ENCODE assay signal across 8 cellular contexts in genomic region chr6:20056350-20056992, GRCh38.
DNase-seq lines count a peak whose midpoint lies in the region; ATAC-seq, FAIRE-seq and TF ChIP-seq lines count a peak whose summit lies in the region.

No MANE protein-coding gene starts in this region.

- no peak overlapping the region for H3K4me3 ChIP-seq in NB4 (ENCODE audit: low read depth, low read length)

- no peak for TF ChIP-seq POLR2A in NB4 (IDR thresholded peaks at IDR 0.05; ENCODE audit: extremely low read depth, insufficient read length)
- no peak for TF ChIP-seq POLR2A in GM12892 (IDR thresholded peaks at IDR 0.05; ENCODE audit: low read depth, low read length)

- intact Hi-C loops in sciatic nerve (cut with DNase I): no loop called here

- DNase-seq in DMS153 treated with DMSO at 0.1 percent for 48 hours (lab: John Stamatoyannopoulos, UW; ENCODE audit: unreplicated experiment) (peak; percentile 72), NB4 (ENCODE audit: low read depth) (peak; percentile 64), SKM-1 treated with dmso at 0.1 percent for 144 hours (lab: John Stamatoyannopoulos, UW; ENCODE audit: unreplicated experiment) (peak; percentile 24), frontal cortex (ENCODE audit: low spot score in 2 of 2) (peak; percentile 21 to 46), sciatic nerve (ENCODE audit: low spot score) (no peak), GM12892 (ENCODE audit: insufficient read length) (no peak)
- DNase-seq in activated CD4-positive, CD25-positive, alpha-beta regulatory T cell treated with anti-CD3 and anti-CD28 coated beads, Interleukin-2, amount 50 U/mL, for 72 hours: no peak

- peak; percentile 47 for TF ChIP-seq CTCF in NB4 (IDR thresholded peaks at IDR 0.05; ENCODE audit: low read depth, low read length)

- peak; percentile 59 for ATAC-seq in GM21619 (IDR thresholded peaks at IDR 0.05; ENCODE audit: unreplicated experiment)
- peak; percentile 75 for ATAC-seq in sciatic nerve

- FAIRE-seq in frontal cortex (lab: Jason Lieb, UNC) (peak; percentile 72), GM12892 (lab: Jason Lieb, UNC) (no peak)

Comparison
In these comparisons a context has a peak if more than half of its experiments do, and no peak if none do; other contexts are left out.
1. DNase-seq: peak in DMS153 treated with DMSO at 0.1 percent for 48 hours (single experiment), NB4 (single experiment), SKM-1 treated with dmso at 0.1 percent for 144 hours (single experiment) and frontal cortex (2 of 2); none in sciatic nerve (single experiment), activated CD4-positive, CD25-positive, alpha-beta regulatory T cell treated with anti-CD3 and anti-CD28 coated beads, Interleukin-2, amount 50 U/mL, for 72 hours (single experiment) and GM12892 (single experiment).